In genomic region chr7:5173490-5173889, GRCh38 we compare ENCODE assay signal across 24 cellular contexts.
"Had no signal": no experiment of that assay in that cellular context is flagged by ENCODE, and none has a peak within 500 bp of the region (broad histone marks: within the 10 kb centered on the region; RNA-seq: fewer than 3 reads in every experiment).

No MANE protein-coding gene starts in this region.

- H3K9me3 ChIP-seq: left ventricle myocardium inferior, lower lobe of right lung, psoas muscle, right lobe of liver, spleen, tibial artery, upper lobe of left lung, vagina had no signal

- H3K36me3 ChIP-seq: left ventricle myocardium inferior, lower lobe of right lung, neural progenitor cell, right lobe of liver, spleen, tibial artery, upper lobe of left lung, vagina had no signal

- H3K27ac ChIP-seq: hepatocyte, left ventricle myocardium inferior, lower lobe of right lung, neural progenitor cell, parathyroid adenoma, psoas muscle, right lobe of liver, tibial artery, upper lobe of left lung, vagina had no signal

- FAIRE-seq: endothelial cell of umbilical vein, kidney had no signal

- H3K4me1 ChIP-seq: lower lobe of right lung, neural progenitor cell, parathyroid adenoma, psoas muscle, spleen, vagina had no signal

- DNase-seq: effector CD4-positive, alpha-beta T cell; endodermal cell; foreskin melanocyte; kidney; left cardiac atrium; left ventricle myocardium inferior; lower lobe of right lung; natural killer cell; occipital lobe; psoas muscle; retina; right lobe of liver; spleen; stimulated activated CD4-positive, alpha-beta T cell treated with anti-CD3 and anti-CD28 coated beads, Interleukin-15, amount 100 ng/mL, for 24 hours; stimulated activated CD4-positive, alpha-beta T cell treated with anti-CD3 and anti-CD28 coated beads, Interleukin-1b, Interleukin-23, amount 100 ng/mL, for 48 hours; stimulated activated CD4-positive, alpha-beta T cell treated with anti-CD3 and anti-CD28 coated beads, Interleukin-4, amount 100 ng/mL, for 24 hours; tibial artery; upper lobe of left lung had no signal

- H3K4me3 ChIP-seq: hepatocyte, left ventricle myocardium inferior, lower lobe of right lung, neural progenitor cell, psoas muscle, right lobe of liver, spleen, tibial artery, upper lobe of left lung, vagina had no signal

- H3K27me3 ChIP-seq: hepatocyte, neural progenitor cell, right lobe of liver, upper lobe of left lung, vagina had no signal

- ATAC-seq: left cardiac atrium; lower lobe of right lung; natural killer cell; psoas muscle; right lobe of liver; stimulated activated memory B cell treated with anti-CD40 and anti-IgM and Interleukin-4, amounts not matched to agents 10 μg/mL and 1 μg/mL and 100 μg/mL, for 72 hours had no signal
